30 cellular contexts compared by ENCODE assay signal in the genomic region with DNA sequence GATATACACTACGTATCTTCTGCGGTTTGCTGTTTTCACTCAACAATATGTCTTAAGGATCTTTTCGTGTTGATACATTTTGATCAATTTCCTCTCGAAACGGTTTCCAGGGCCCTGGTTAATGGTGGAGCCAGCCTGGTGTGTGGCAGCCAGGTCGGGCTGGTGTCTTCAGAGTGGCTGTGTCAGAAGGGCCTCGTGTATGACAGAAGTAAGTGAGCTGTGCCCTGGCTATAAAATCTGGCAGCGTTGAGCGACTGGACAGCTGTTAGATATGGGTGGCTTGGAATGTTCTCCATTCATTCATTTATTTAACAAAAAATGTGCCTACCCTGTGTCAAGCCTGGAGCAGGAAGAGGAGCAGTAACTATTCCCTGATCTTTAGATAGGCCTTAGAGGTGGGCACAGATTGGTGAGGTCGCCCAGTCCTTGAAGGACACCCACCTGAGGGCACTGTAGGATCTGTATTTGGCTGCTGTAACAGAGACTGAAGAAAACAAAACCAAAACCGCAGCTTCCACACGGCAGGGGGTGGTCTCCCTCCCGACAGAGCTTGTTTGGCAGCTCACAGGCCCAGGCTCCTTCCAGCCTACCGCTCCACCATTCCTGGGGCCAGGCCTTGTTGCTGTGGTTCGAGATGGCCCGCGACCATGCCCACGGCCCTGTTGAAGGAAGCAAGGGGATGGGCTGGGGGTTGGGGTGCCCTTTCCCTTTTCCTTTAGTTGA. TPM values are rescaled to one million over a fixed set of nuclear protein-coding genes. Genes with fewer than 3 reads are reported as not detected.
DNase-seq lines count a peak whose midpoint lies in the region; ATAC-seq and TF ChIP-seq lines count a peak whose summit lies in the region.
"Had no signal": no experiment of that assay in that cellular context is flagged by ENCODE, and none has a peak within 500 bp of the region (broad histone marks: within the 10 kb centered on the region; RNA-seq: fewer than 3 reads in every experiment).

No MANE protein-coding gene starts in this region.

- DNase-seq in activated CD8-positive, alpha-beta memory T cell treated with anti-CD3 and anti-CD28 coated beads, Interleukin-2, amount 10 ng/mL, durations not matched to agents 7 days and 5 days = peak; percentile 38
- DNase-seq in activated CD8-positive, alpha-beta memory T cell treated with anti-CD3 and anti-CD28 coated beads, Interleukin-2, amount 50 U/mL, for 4 hours = no peak
- no peak for DNase-seq in Karpas-422
- DNase-seq in astrocyte of the spinal cord (ENCODE audit: low read depth, low spot score) = peak; percentile 57
- DNase-seq in neuronal stem cell (ENCODE audit: low spot score) = no peak
- no peak for DNase-seq in T-helper 1 cell
- DNase-seq: activated CD4-positive, alpha-beta T cell treated with anti-CD3 and anti-CD28 coated beads for 1 hour; activated CD8-positive, alpha-beta memory T cell treated with anti-CD3 and anti-CD28 coated beads for 24 hours; activated naive CD4-positive, alpha-beta T cell; activated T-cell treated with anti-CD3 and anti-CD28 coated beads, Interleukin-2, amount 50 U/mL, for 4 hours; amygdala; caudate nucleus; COR-L47; hippocampal formation; islet precursor cell; NCI-H1092 treated with DMSO at 0.1 percent for 48 hours; NCI-H2029; NCI-H446; right cardiac atrium; stimulated activated CD4-positive, alpha-beta T cell treated with anti-CD3 and anti-CD28 coated beads, Interleukin-12 subunit alpha, Interleukin-12 subunit beta, amount 100 ng/mL, for 4 hours; stimulated activated naive CD4-positive, alpha-beta T cell treated with Interleukin-2 at 50 U/mL for 16 hours had no signal

- H4K91ac ChIP-seq in neuronal stem cell (ENCODE audit: low read depth, low read length, poor library complexity) = no peak overlapping the region

- H3K4me1 Mint-ChIP-seq in activated CD8-positive, alpha-beta memory T cell treated with anti-CD3 and anti-CD28 coated beads, Interleukin-2, amount 10 ng/mL, durations not matched to agents 7 days and 5 days = peaks cover 24% of the 10 kb centered on the region

- H3K4me3 Mint-ChIP-seq in activated CD8-positive, alpha-beta memory T cell treated with anti-CD3 and anti-CD28 coated beads, Interleukin-2, amount 10 ng/mL, durations not matched to agents 7 days and 5 days = no peak overlapping the region
- H3K4me3 Mint-ChIP-seq: activated T-cell treated with anti-CD3 and anti-CD28 coated beads, Interleukin-2, amount 50 U/mL, for 4 hours; dendritic cell treated with granulocyte-macrophage colony-stimulating factor and Interleukin-4, amounts not matched to agents 40 ng/mL and 50 ng/mL, for 4 days; natural killer cell treated with Interleukin-12 subunit alpha and Interleukin-12 subunit beta and Interleukin-15 and Interleukin-18, amount 100 ng/mL, for 72 hours had no signal

- H3K9ac ChIP-seq in Karpas-422 (ENCODE audit: low read length) (peak overlapping the region; percentile 67), neuronal stem cell (ENCODE audit: low read depth, low read length, poor library complexity) (peak overlapping the region; percentile 51)
- H3K9ac ChIP-seq: parathyroid adenoma had no signal

- peak overlapping the region; percentile 67 for H3K4me2 ChIP-seq in Karpas-422 (ENCODE audit: low read depth, low read length, poor library complexity, severe bottlenecking)
- H3K4me2 ChIP-seq in neuronal stem cell (ENCODE audit: insufficient read depth, low read length, poor library complexity, severe bottlenecking) = no peak overlapping the region
- H3K4me2 ChIP-seq: A549 had no signal

- H3K27me3 Mint-ChIP-seq in activated CD8-positive, alpha-beta memory T cell treated with anti-CD3 and anti-CD28 coated beads, Interleukin-2, amount 10 ng/mL, durations not matched to agents 7 days and 5 days = no peaks in the 10 kb centered on the region
- H3K27me3 Mint-ChIP-seq: dendritic cell treated with granulocyte-macrophage colony-stimulating factor and Interleukin-4, amounts not matched to agents 40 ng/mL and 50 ng/mL, for 4 days; natural killer cell treated with Interleukin-12 subunit alpha and Interleukin-12 subunit beta and Interleukin-15 and Interleukin-18, amount 100 ng/mL, for 72 hours had no signal

- no peak overlapping the region for H3K18ac ChIP-seq in neuronal stem cell (ENCODE audit: low read length)

- H4K8ac ChIP-seq in neuronal stem cell (ENCODE audit: low read depth, low read length) = no peak overlapping the region

- no peaks in the 10 kb centered on the region for H3K9me3 ChIP-seq in Karpas-422 (ENCODE audit: low read length)
- H3K9me3 ChIP-seq in neuronal stem cell (replicated peaks in 1 of 2; ENCODE audit: control insufficient read depth in 2 of 2, insufficient read depth in 1 of 2, low read depth in 1 of 2, low read length in 2 of 2) = no peaks in the 10 kb centered on the region
- H3K9me3 ChIP-seq: A549, gastroesophageal sphincter, thoracic aorta, vagina had no signal

- CTCF ChIA-PET in activated CD8-positive, alpha-beta memory T cell treated with anti-CD3 and anti-CD28 coated beads, Interleukin-2, amount 10 ng/mL, durations not matched to agents 7 days and 5 days (lab: Charles Lee) = interaction anchor here (1.5 kb wide), 1 partner anchor 31 kb away, joined by 11 read pairs; a partner anchor contains a TSS

- no peaks in the 10 kb centered on the region for H4K20me1 ChIP-seq in Karpas-422 (ENCODE audit: insufficient read depth, low read depth, low read length)

- no peaks in the 10 kb centered on the region for H3K79me2 ChIP-seq in Karpas-422 (ENCODE audit: low read length)
- H3K79me2 ChIP-seq: parathyroid adenoma had no signal

- H2BK15ac ChIP-seq in neuronal stem cell (ENCODE audit: low read length) = no peak overlapping the region

- H2AK5ac ChIP-seq in neuronal stem cell (ENCODE audit: low read depth, low read length) = no peak overlapping the region

- no peak overlapping the region for H3K4ac ChIP-seq in neuronal stem cell (ENCODE audit: low read length)

- H3K9me2 ChIP-seq in Karpas-422 (replicated peaks; ENCODE audit: insufficient read depth, low read length) = no peaks in the 10 kb centered on the region

- no peak overlapping the region for H2BK120ac ChIP-seq in neuronal stem cell (ENCODE audit: low read depth, low read length)

- H3K14ac ChIP-seq in neuronal stem cell (ENCODE audit: low read length) = no peak overlapping the region

- in situ Hi-C loops in astrocyte of the spinal cord (cut with HindIII; ENCODE audit: low sequenced_read_pairs) = no loop called here

- H3K27ac ChIP-seq in Karpas-422 (ENCODE audit: low read length) = peak overlapping the region; percentile 93
- no peak overlapping the region for H3K27ac ChIP-seq in neuronal stem cell (replicated peaks; ENCODE audit: low read length)
- H3K27ac ChIP-seq: A549, gastroesophageal sphincter, parathyroid adenoma, thoracic aorta, vagina had no signal

- no peaks in the 10 kb centered on the region for H3K36me3 Mint-ChIP-seq in activated CD8-positive, alpha-beta memory T cell treated with anti-CD3 and anti-CD28 coated beads, Interleukin-2, amount 10 ng/mL, durations not matched to agents 7 days and 5 days
- H3K36me3 Mint-ChIP-seq: natural killer cell treated with Interleukin-12 subunit alpha and Interleukin-12 subunit beta and Interleukin-15 and Interleukin-18, amount 100 ng/mL, for 72 hours had no signal

- ATAC-seq in activated CD8-positive, alpha-beta memory T cell treated with anti-CD3 and anti-CD28 coated beads, Interleukin-2, amount 10 ng/mL, durations not matched to agents 7 days and 5 days = no peak
- no peak for ATAC-seq in HG03439 (IDR thresholded peaks at IDR 0.05; ENCODE audit: unreplicated experiment)
- ATAC-seq in HG03457 (IDR thresholded peaks at IDR 0.05; ENCODE audit: unreplicated experiment) = no peak
- ATAC-seq: A549; activated T-cell treated with anti-CD3 and anti-CD28 coated beads, Interleukin-2, amount 50 U/mL, for 4 hours; gastroesophageal sphincter; natural killer cell treated with Interleukin-12 subunit alpha and Interleukin-12 subunit beta and Interleukin-15 and Interleukin-18, amount 100 ng/mL, for 72 hours; right cardiac atrium had no signal

- H3K27me3 ChIP-seq in Karpas-422 (ENCODE audit: low read length) (no peaks in the 10 kb centered on the region), neuronal stem cell (ENCODE audit: control insufficient read depth in 3 of 3, insufficient read depth in 3 of 3, low read depth in 1 of 3, low read length in 3 of 3) (no peaks in the 10 kb centered on the region)
- H3K27me3 ChIP-seq: gastroesophageal sphincter, vagina had no signal

- no peak overlapping the region for H3K27ac Mint-ChIP-seq in activated CD8-positive, alpha-beta memory T cell treated with anti-CD3 and anti-CD28 coated beads, Interleukin-2, amount 10 ng/mL, durations not matched to agents 7 days and 5 days
- H3K27ac Mint-ChIP-seq: dendritic cell treated with granulocyte-macrophage colony-stimulating factor and Interleukin-4, amounts not matched to agents 40 ng/mL and 50 ng/mL, for 4 days; natural killer cell treated with Interleukin-12 subunit alpha and Interleukin-12 subunit beta and Interleukin-15 and Interleukin-18, amount 100 ng/mL, for 72 hours had no signal

- H3K23ac ChIP-seq in neuronal stem cell (ENCODE audit: low read depth, low read length, poor library complexity) = no peak overlapping the region

- no CpG with 5 or more reads among the region's 18 CpGs for WGBS in neuronal stem cell (ENCODE audit: extremely low coverage in 2 of 2, insufficient read length in 2 of 2, insufficient replicate concordance in 1 of 2), 2 donors

- no peak for TF ChIP-seq CTCF in astrocyte of the spinal cord (IDR thresholded peaks at IDR 0.05; ENCODE audit: low read depth, low read length)

- H3K79me1 ChIP-seq in neuronal stem cell (ENCODE audit: low read depth, low read length) = no peaks in the 10 kb centered on the region

- no peaks in the 10 kb centered on the region for H3K9me3 Mint-ChIP-seq in activated CD8-positive, alpha-beta memory T cell treated with anti-CD3 and anti-CD28 coated beads, Interleukin-2, amount 10 ng/mL, durations not matched to agents 7 days and 5 days (ENCODE audit: low read depth)
- H3K9me3 Mint-ChIP-seq: activated T-cell treated with anti-CD3 and anti-CD28 coated beads, Interleukin-2, amount 50 U/mL, for 4 hours; dendritic cell treated with granulocyte-macrophage colony-stimulating factor and Interleukin-4, amounts not matched to agents 40 ng/mL and 50 ng/mL, for 4 days; natural killer cell treated with Interleukin-12 subunit alpha and Interleukin-12 subunit beta and Interleukin-15 and Interleukin-18, amount 100 ng/mL, for 72 hours had no signal

- H2BK5ac ChIP-seq in neuronal stem cell (ENCODE audit: low read length) = no peak overlapping the region

- H2BK12ac ChIP-seq in neuronal stem cell (ENCODE audit: low read length) = no peak overlapping the region

- H3K36me3 ChIP-seq in Karpas-422 (ENCODE audit: insufficient read depth, low read length) = peaks cover 11% of the 10 kb centered on the region; the same call in 1 of the 2 replicates
- peaks cover 0 to 4% of the 10 kb centered on the region in 2 donors for H3K36me3 ChIP-seq in neuronal stem cell (replicated peaks in 1 of 2; ENCODE audit: control insufficient read depth in 2 of 2, insufficient read depth in 2 of 2, low read length in 2 of 2)

- H2AFZ ChIP-seq in Karpas-422 (ENCODE audit: low read length) = no peak overlapping the region
- no peak overlapping the region for H2AFZ ChIP-seq in neuronal stem cell (ENCODE audit: low read length)
- H2AFZ ChIP-seq: parathyroid adenoma had no signal

- H3K4me3 ChIP-seq in Karpas-422 (ENCODE audit: low read length) (0 out of 2 replicates have a peak overlapping the region, but pooled peaks have one; percentile 47), astrocyte of the spinal cord (ENCODE audit: low read depth, low read length) (no peak overlapping the region), neuronal stem cell (ENCODE audit: low read length in 2 of 2) (no peak overlapping the region)
- H3K4me3 ChIP-seq: A549, gastroesophageal sphincter, thoracic aorta, vagina had no signal

- H3K4me1 ChIP-seq in Karpas-422 (ENCODE audit: low read length) (peaks cover 40% of the 10 kb centered on the region), neuronal stem cell (ENCODE audit: control insufficient read depth in 2 of 2, insufficient read depth in 1 of 2, low read depth in 1 of 2, low read length in 2 of 2) (no peaks in the 10 kb centered on the region)
- H3K4me1 ChIP-seq: A549, gastroesophageal sphincter, parathyroid adenoma, vagina had no signal

RNA-seq across cellular contexts. Expression of a gene that starts 30.3 kb away (rescaled TPM):
- 10 to 100 TPM; 14.8 to 15.5 TPM for total RNA-seq in activated CD8-positive, alpha-beta memory T cell treated with anti-CD3 and anti-CD28 coated beads, Interleukin-2, amount 10 ng/mL, durations not matched to agents 7 days and 5 days
- 24.3 and 50.0 TPM in 2 replicates for total RNA-seq in Karpas-422 (2014; rRNA removed; shearing (Covaris generic); ENCODE audit: low replicate concordance)
- polyA plus RNA-seq in neuronal stem cell (2013, experiment 1 of 2) = 5.0 TPM
- polyA plus RNA-seq in neuronal stem cell (2013, experiment 2 of 2) = 4.6 TPM

RNA-seq across cellular contexts. Expression of a gene that starts 52.8 kb away (rescaled TPM):
- total RNA-seq in activated CD8-positive, alpha-beta memory T cell treated with anti-CD3 and anti-CD28 coated beads, Interleukin-2, amount 10 ng/mL, durations not matched to agents 7 days and 5 days = 10 to 100 TPM; 12.8 to 14.2 TPM
- total RNA-seq in Karpas-422 (2014; rRNA removed; shearing (Covaris generic); ENCODE audit: low replicate concordance) = 3.5 and 14.6 TPM in 2 replicates
- 8.9 TPM for polyA plus RNA-seq in neuronal stem cell (2013, experiment 1 of 2)
- polyA plus RNA-seq in neuronal stem cell (2013, experiment 2 of 2) = 9.1 TPM

Comparison
In these comparisons a context has a peak if more than half of its experiments do, and no peak if none do; other contexts are left out.
1. DNase-seq: peak in activated CD8-positive, alpha-beta memory T cell treated with anti-CD3 and anti-CD28 coated beads, Interleukin-2, amount 10 ng/mL, durations not matched to agents 7 days and 5 days (single experiment) and astrocyte of the spinal cord (single experiment); none in activated CD8-positive, alpha-beta memory T cell treated with anti-CD3 and anti-CD28 coated beads, Interleukin-2, amount 50 U/mL, for 4 hours (single experiment), Karpas-422 (single experiment), neuronal stem cell (single experiment) and T-helper 1 cell (0 of 5).